ENCODE assay signal across 1 cellular context in the genomic region with DNA sequence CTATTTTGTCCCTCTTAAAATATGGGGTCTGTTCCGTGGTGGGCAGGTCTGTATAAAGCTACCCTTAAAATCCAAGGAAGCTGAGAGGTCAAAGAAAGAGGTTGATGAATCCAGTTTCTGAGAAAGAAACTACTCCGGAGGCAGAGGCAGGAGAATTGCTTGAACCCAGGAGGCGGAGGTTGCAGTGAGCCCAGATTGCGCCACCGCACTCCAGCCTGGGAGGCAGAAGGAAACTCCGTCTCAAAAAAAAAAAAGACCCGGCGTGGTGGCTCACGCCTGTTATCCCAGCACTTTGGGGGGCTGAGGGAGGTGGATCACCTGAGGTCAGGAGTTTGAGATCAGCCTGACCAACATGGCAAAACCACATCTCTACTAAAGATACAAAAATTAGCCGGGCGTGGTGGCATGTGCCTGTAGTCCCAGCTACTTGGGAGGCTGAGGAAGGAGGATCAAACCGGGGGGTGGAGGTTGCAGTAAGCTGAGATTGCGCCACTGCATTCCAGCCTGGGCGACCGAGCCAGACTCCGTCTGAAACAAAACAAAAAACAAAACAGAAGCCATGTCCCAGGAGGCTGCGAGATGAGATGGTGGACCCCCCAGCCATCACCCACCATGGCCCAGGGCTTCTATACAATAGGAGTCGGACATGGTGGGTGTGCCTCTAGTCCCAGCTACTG. TPM values are rescaled to one million over a fixed set of nuclear protein-coding genes. Genes with fewer than 3 reads are reported as not detected.
"Had no signal": no experiment of that assay in that cellular context is flagged by ENCODE, and none has a peak within 500 bp of the region (broad histone marks: within the 10 kb centered on the region; RNA-seq: fewer than 3 reads in every experiment).

No MANE protein-coding gene starts in this region.

RNA-seq across cellular contexts. Expression of a gene that starts 40.7 kb away (rescaled TPM):
- total RNA-seq: Right ventricle myocardium superior had no signal
